Comparison of ENCODE assay signal across 12 cellular contexts in the genomic region with DNA sequence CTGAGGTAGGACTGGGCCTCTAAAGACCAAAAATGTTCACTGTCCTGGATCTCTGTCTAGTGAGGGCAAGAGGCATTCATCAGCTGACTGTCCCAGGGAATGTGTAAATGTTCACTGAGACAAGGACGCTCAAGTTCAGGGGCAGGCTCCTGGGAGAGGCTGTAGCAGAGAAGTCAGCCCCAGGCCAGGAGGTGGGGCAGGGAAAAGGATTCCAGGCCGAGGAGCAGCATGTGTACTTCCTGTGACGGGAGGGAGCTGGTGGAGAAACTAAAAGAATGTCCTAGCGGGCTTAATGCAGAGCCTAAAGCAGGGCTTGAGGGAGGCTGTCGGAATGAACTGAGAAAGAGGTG.
DNase-seq lines count a peak whose midpoint lies in the region; TF ChIP-seq lines count a peak whose summit lies in the region.
"Had no signal": no experiment of that assay in that cellular context is flagged by ENCODE, and none has a peak within 500 bp of the region (broad histone marks: within the 10 kb centered on the region; RNA-seq: fewer than 3 reads in every experiment).

No MANE protein-coding gene starts in this region.

- 27% methylated on average over 4 of the region's 5 CpGs for WGBS in hepatocyte (ENCODE audit: low lambda C conversion rate, missing lambda C conversion rate)
- 50 to 56% methylated on average over 5 of the region's 5 CpGs for WGBS in thyroid gland, 2 donors

- no peak overlapping the region for H3K4me2 ChIP-seq in hepatocyte
- H3K4me2 ChIP-seq: KMS-11 had no signal

- H3K9me3 ChIP-seq in hepatocyte (ENCODE audit: low read depth) (no peaks in the 10 kb centered on the region), thyroid gland (no peaks in the 10 kb centered on the region)

- TF ChIP-seq POLR2A in thyroid gland (IDR thresholded peaks at IDR 0.05): peak in 1 of 2 donors; percentile 12

- peak; percentile 22 for DNase-seq in HK-2 (ENCODE audit: unreplicated experiment)
- peak; percentile 56 for DNase-seq in coronary artery (ENCODE audit: low spot score)
- peak; percentile 64 for DNase-seq in hepatocyte (ENCODE audit: low spot score)
- peak; percentile 56 to 65 for DNase-seq in thyroid gland
- DNase-seq in A172 (ENCODE audit: low spot score): no peak
- DNase-seq in NCI-H748 (lab: John Stamatoyannopoulos, UW; ENCODE audit: unreplicated experiment): no peak
- DNase-seq in NCI-H187 (lab: John Stamatoyannopoulos, UW): no peak
- DNase-seq: activated CD4-positive, alpha-beta T cell treated with anti-CD3 and anti-CD28 coated beads for 48 hours; activated effector memory CD4-positive, alpha-beta T cell treated with anti-CD3 and anti-CD28 coated beads, Interleukin-2, amount 50 U/mL, for 16 hours; stimulated activated CD4-positive, alpha-beta T cell treated with anti-CD3 and anti-CD28 coated beads, Interleukin-4, amount 100 ng/mL, for 24 hours; SW 1271 had no signal

- no peaks in the 10 kb centered on the region for H3K9me2 ChIP-seq in hepatocyte (replicated peaks; ENCODE audit: insufficient read depth)

- no peaks in the 10 kb centered on the region for H3K27me3 ChIP-seq in hepatocyte
- H3K27me3 ChIP-seq in thyroid gland: no peaks in the 10 kb centered on the region

- H3K27ac ChIP-seq in coronary artery (no peak overlapping the region), hepatocyte (peak overlapping the region; percentile 56), thyroid gland (peak overlapping the region; percentile 7 to 63 (median 54))
- H3K27ac ChIP-seq: KMS-11 had no signal

- intact Hi-C loops in thyroid gland (cut with DNase I): no loop called here

- no peaks in the 10 kb centered on the region for H3K36me3 ChIP-seq in hepatocyte (replicated peaks; ENCODE audit: insufficient read depth, low read depth)
- H3K36me3 ChIP-seq in thyroid gland: no peaks in the 10 kb centered on the region

- no peak overlapping the region for H3K4me3 ChIP-seq in coronary artery
- H3K4me3 ChIP-seq in hepatocyte: no peak overlapping the region
- no peak overlapping the region for H3K4me3 ChIP-seq in thyroid gland (replicated peaks in 1 of 3)

- no peak overlapping the region for H2AFZ ChIP-seq in hepatocyte

- H3K79me2 ChIP-seq in hepatocyte: no peaks in the 10 kb centered on the region

- TF ChIP-seq CTCF in coronary artery (IDR thresholded peaks at IDR 0.05) (no peak), hepatocyte (IDR thresholded peaks at IDR 0.05; ENCODE audit: poor library complexity) (no peak), thyroid gland (IDR thresholded peaks at IDR 0.05) (no peak)

- H4K20me1 ChIP-seq in hepatocyte (ENCODE audit: insufficient read depth, poor library complexity, severe bottlenecking): no peaks in the 10 kb centered on the region

- H3K4me1 ChIP-seq in hepatocyte (ENCODE audit: insufficient read depth): peaks cover 5% of the 10 kb centered on the region
- H3K4me1 ChIP-seq in thyroid gland: peaks cover 25 to 28% of the 10 kb centered on the region in 2 donors

Comparison
In these comparisons a context has a peak if more than half of its experiments do, and no peak if none do; other contexts are left out.
1. DNase-seq: peak in HK-2 (single experiment), coronary artery (single experiment), hepatocyte (single experiment) and thyroid gland (2 of 2); none in A172 (single experiment), NCI-H748 (single experiment) and NCI-H187 (0 of 2).
2. H3K27ac ChIP-seq: peak in hepatocyte (single experiment) and thyroid gland (3 of 3); none in coronary artery (0 of 2).